In genomic region chr9:114172981-114173833, GRCh38 we compare ENCODE assay signal across 10 cellular contexts. TPM values are rescaled to one million over a fixed set of nuclear protein-coding genes. Genes with fewer than 3 reads are reported as not detected.
A peak's percentile ranks its signal among the peaks of the same experiment; 100 is the strongest.
DNase-seq lines count a peak whose midpoint lies in the region; ATAC-seq and TF ChIP-seq lines count a peak whose summit lies in the region.
"Had no signal": no experiment of that assay in that cellular context is flagged by ENCODE, and none has a peak within 500 bp of the region (broad histone marks: within the 10 kb centered on the region; RNA-seq: fewer than 3 reads in every experiment).

No MANE protein-coding gene starts in this region.

- H3K4me1 ChIP-seq in adipocyte (ENCODE audit: control insufficient read depth, insufficient read depth, low read length): peaks cover 32% of the 10 kb centered on the region

- no peak overlapping the region for H3K4me3 Mint-ChIP-seq in osteocyte (ENCODE audit: unreplicated experiment)
- H3K4me3 Mint-ChIP-seq: activated CD8-positive, alpha-beta T cell treated with anti-CD3 and anti-CD28 coated beads for 36 hours; activated naive CD4-positive, alpha-beta T cell treated with anti-CD3 and anti-CD28 coated beads for 36 hours had no signal

- H3K36me3 Mint-ChIP-seq in osteocyte (ENCODE audit: unreplicated experiment): peaks cover 7% of the 10 kb centered on the region

- H3K36me3 ChIP-seq in adipocyte (ENCODE audit: control insufficient read depth, insufficient read depth, low read length, severe bottlenecking): peaks cover 30% of the 10 kb centered on the region

- no peaks in the 10 kb centered on the region for H3K9me3 Mint-ChIP-seq in osteocyte (ENCODE audit: unreplicated experiment)
- H3K9me3 Mint-ChIP-seq: activated CD8-positive, alpha-beta T cell treated with anti-CD3 and anti-CD28 coated beads for 36 hours; activated naive CD4-positive, alpha-beta T cell treated with anti-CD3 and anti-CD28 coated beads for 36 hours had no signal

- no peak overlapping the region for H3K4me3 ChIP-seq in adipocyte (ENCODE audit: low read length)
- no peak overlapping the region for H3K4me3 ChIP-seq in foreskin fibroblast (ENCODE audit: low read depth in 1 of 2, low read length in 2 of 2)

- H3K27ac Mint-ChIP-seq in osteocyte (ENCODE audit: unreplicated experiment): peak overlapping the region; percentile 98
- H3K27ac Mint-ChIP-seq: activated CD8-positive, alpha-beta T cell treated with anti-CD3 and anti-CD28 coated beads for 36 hours; activated naive CD4-positive, alpha-beta T cell treated with anti-CD3 and anti-CD28 coated beads for 36 hours had no signal

- ATAC-seq in GM21786 (IDR thresholded peaks at IDR 0.05; ENCODE audit: unreplicated experiment): no peak
- no peak for ATAC-seq in GM19023 (IDR thresholded peaks at IDR 0.05; ENCODE audit: unreplicated experiment)
- ATAC-seq: activated CD8-positive, alpha-beta T cell treated with anti-CD3 and anti-CD28 coated beads for 36 hours had no signal

- peak; percentile 76 for DNase-seq in AG20443 (ENCODE audit: low spot score)
- peak; percentile 75 for DNase-seq in adipocyte (ENCODE audit: low read depth)
- peak; percentile 66 to 81 for DNase-seq in foreskin fibroblast
- no peak for DNase-seq in osteocyte (ENCODE audit: extremely low spot score, unreplicated experiment)
- no peak for DNase-seq in DMS79 treated with DMSO at 0.1 percent for 48 hours (lab: John Stamatoyannopoulos, UW)
- DNase-seq in NCI-H187 (lab: John Stamatoyannopoulos, UW): no peak
- DNase-seq: activated CD8-positive, alpha-beta T cell treated with anti-CD3 and anti-CD28 coated beads for 36 hours; activated naive CD4-positive, alpha-beta T cell treated with anti-CD3 and anti-CD28 coated beads for 36 hours had no signal

- TF ChIP-seq CTCF in foreskin fibroblast (IDR thresholded peaks at IDR 0.05; ENCODE audit: low read depth, low read length) (no peak), osteocyte (IDR thresholded peaks at IDR 0.05) (no peak)

- H3K9ac ChIP-seq in adipocyte (ENCODE audit: low read length): peak overlapping the region; percentile 34

- H3K9me3 ChIP-seq in adipocyte (ENCODE audit: control insufficient read depth, low read length): no peaks in the 10 kb centered on the region

- H3K27me3 Mint-ChIP-seq in osteocyte (ENCODE audit: unreplicated experiment): no peaks in the 10 kb centered on the region
- H3K27me3 Mint-ChIP-seq: activated CD8-positive, alpha-beta T cell treated with anti-CD3 and anti-CD28 coated beads for 36 hours had no signal

- H3K27me3 ChIP-seq in adipocyte (replicated peaks; ENCODE audit: control insufficient read depth, insufficient read depth, low read length): no peaks in the 10 kb centered on the region

- peaks cover 93% of the 10 kb centered on the region for H3K4me1 Mint-ChIP-seq in osteocyte (ENCODE audit: unreplicated experiment)

RNA-seq across cellular contexts. Expression of gene COL27A1, which starts 17.9 kb away (rescaled TPM):
- total RNA-seq in osteocyte: 44.4 and 44.8 TPM in 2 replicates

Comparison
In these comparisons a context has a peak if more than half of its experiments do, and no peak if none do; other contexts are left out.
1. DNase-seq: peak in AG20443 (single experiment), adipocyte (single experiment) and foreskin fibroblast (2 of 2); none in osteocyte (single experiment), DMS79 treated with DMSO at 0.1 percent for 48 hours (single experiment) and NCI-H187 (0 of 2).